8 cellular contexts compared by ENCODE assay signal in genomic region chr2:134917958-134918517, GRCh38. TPM values are rescaled to one million over a fixed set of nuclear protein-coding genes. Genes with fewer than 3 reads are reported as not detected.
DNase-seq lines count a peak whose midpoint lies in the region; ATAC-seq and TF ChIP-seq lines count a peak whose summit lies in the region.

No MANE protein-coding gene starts in this region.

- peak overlapping the region; percentile 96 to 97 (median 96) for H3K4me3 ChIP-seq in breast epithelium

- H3K27ac ChIP-seq in breast epithelium = peak overlapping the region; percentile 99

- no peaks in the 10 kb centered on the region for H3K27me3 ChIP-seq in breast epithelium

- H3K36me3 ChIP-seq in breast epithelium = no peaks in the 10 kb centered on the region

- peak; percentile 94 for DNase-seq in NCI-H1092 treated with DMSO at 0.1 percent for 48 hours (lab: John Stamatoyannopoulos, UW)
- peak; percentile 77 for DNase-seq in T-helper 9 cell
- DNase-seq in breast epithelium (ENCODE audit: low spot score in 2 of 2) = peak in 1 of 2 donors; percentile 90
- peak; percentile 97 for DNase-seq in left kidney (ENCODE audit: low read depth, low spot score)
- DNase-seq in stimulated activated CD8-positive, alpha-beta memory T cell treated with anti-CD3 and anti-CD28 coated beads, Interleukin-4, amount 100 ng/mL, for 48 hours = peak; percentile 90
- DNase-seq in glomerular visceral epithelial cell (ENCODE audit: extremely low spot score) = no peak

- TF ChIP-seq CTCF in breast epithelium (IDR thresholded peaks at IDR 0.05) = peak; percentile 29 to 48 (median 33)

- peaks cover 0 to 19% of the 10 kb centered on the region in 2 donors for H3K4me1 ChIP-seq in breast epithelium

- no peaks in the 10 kb centered on the region for H3K9me3 ChIP-seq in breast epithelium

- intact Hi-C loops in breast epithelium (cut with DNase I; ENCODE audit: low total_unique reads) = no loop called here

- TF ChIP-seq POLR2A in GM15510 (IDR thresholded peaks at IDR 0.05; ENCODE audit: borderline replicate concordance, extremely low read depth, insufficient read length) (peak; percentile 77), breast epithelium (IDR thresholded peaks at IDR 0.05) (peak; percentile 30)

- peak; percentile 82 for ATAC-seq in HG02610 (IDR thresholded peaks at IDR 0.05; ENCODE audit: unreplicated experiment)

RNA-seq across cellular contexts. Expression of gene CCNT2, which starts 0.6 kb away (rescaled TPM):
- total RNA-seq in breast epithelium = 10 to 100 TPM; 35.8 to 62.8 (median 40.3) TPM
